17 cellular contexts compared by ENCODE assay signal in the genomic region with DNA sequence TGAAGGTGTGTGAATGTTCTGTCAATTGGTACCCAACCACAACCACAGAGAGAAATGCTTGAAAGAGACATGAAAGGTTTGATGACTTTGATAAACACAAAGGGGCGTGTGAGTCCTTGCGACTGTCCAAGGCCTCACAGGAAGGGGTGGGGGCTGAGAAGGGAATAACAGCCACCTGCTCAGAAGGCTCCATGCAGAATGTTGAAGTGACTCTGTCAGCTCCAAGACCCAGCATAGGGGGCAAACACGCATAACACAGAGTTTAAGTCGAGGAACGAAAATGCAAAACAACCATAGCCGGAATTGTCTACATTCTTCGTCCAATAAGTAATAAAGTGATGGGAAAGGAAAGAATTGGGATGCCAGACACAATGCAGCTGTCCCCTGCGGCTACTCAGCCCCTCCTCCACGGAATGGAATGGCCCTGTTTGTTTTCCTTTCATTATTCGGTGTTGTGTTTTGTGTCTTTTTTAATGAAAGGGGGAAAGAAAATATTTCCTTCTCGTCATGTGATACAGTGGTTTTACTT. TPM values are rescaled to one million over a fixed set of nuclear protein-coding genes. Genes with fewer than 3 reads are reported as not detected.
DNase-seq lines count a peak whose midpoint lies in the region; ATAC-seq lines count a peak whose summit lies in the region.
"Had no signal": no experiment of that assay in that cellular context is flagged by ENCODE, and none has a peak within 500 bp of the region (broad histone marks: within the 10 kb centered on the region; RNA-seq: fewer than 3 reads in every experiment).

No MANE protein-coding gene starts in this region.

- DNase-seq in ELF-1 (ENCODE audit: low read depth, low spot score) (peak; percentile 62), amniotic stem cell (lab: John Stamatoyannopoulos, UW) (peak; percentile 27), glomerular endothelial cell (ENCODE audit: extremely low read depth, low read depth, low spot score) (peak; percentile 89), pulmonary artery endothelial cell (ENCODE audit: low read depth, low spot score) (peak; percentile 96), DMS114 treated with DMSO at 0.1 percent for 48 hours (lab: John Stamatoyannopoulos, UW; ENCODE audit: unreplicated experiment) (no peak), RKO (ENCODE audit: low spot score) (no peak), NCI-H82 treated with DMSO at 0.1 percent for 48 hours (lab: John Stamatoyannopoulos, UW; ENCODE audit: unreplicated experiment) (no peak)
- DNase-seq: activated CD8-positive, alpha-beta memory T cell treated with anti-CD3 and anti-CD28 coated beads, Interleukin-2, amount 50 U/mL, for 4 hours; CD4-positive, alpha-beta T cell; GDM1; left colon; NCI-H1436; SIG-M5; stimulated activated CD4-positive, alpha-beta T cell treated with anti-CD3 and anti-CD28 coated beads, Interleukin-2, amount 100 ng/mL, for 24 hours had no signal

- ATAC-seq in GM21576 (IDR thresholded peaks at IDR 0.05; ENCODE audit: unreplicated experiment), result no peak
- ATAC-seq: left colon; stimulated activated effector memory CD8-positive, alpha-beta T cell treated with anti-CD3 and anti-CD28 coated beads, Interleukin-12 subunit alpha, Interleukin-12 subunit beta, amount 100 ng/mL, for 72 hours had no signal

RNA-seq across cellular contexts. Expression of a gene that starts 19.9 kb away (rescaled TPM):
- total RNA-seq in glomerular endothelial cell, result not detected in 2 replicates
- not detected in 2 replicates for total RNA-seq in pulmonary artery endothelial cell
- total RNA-seq: CD4-positive, alpha-beta T cell; left colon; omental fat pad had no signal

RNA-seq across cellular contexts. Expression of a gene that starts 52.8 kb away (rescaled TPM):
- 47.6 and 48.0 TPM in 2 replicates for total RNA-seq in glomerular endothelial cell
- 78.9 and 81.0 TPM in 2 replicates for total RNA-seq in pulmonary artery endothelial cell

Comparison
In these comparisons a context has a peak if more than half of its experiments do, and no peak if none do; other contexts are left out.
1. DNase-seq: peak in ELF-1 (single experiment), amniotic stem cell (single experiment), glomerular endothelial cell (single experiment) and pulmonary artery endothelial cell (single experiment); none in DMS114 treated with DMSO at 0.1 percent for 48 hours (single experiment), RKO (single experiment) and NCI-H82 treated with DMSO at 0.1 percent for 48 hours (single experiment).